28 cellular contexts compared by ENCODE assay signal in genomic region chr2:101870444-101870843, GRCh38.
"Had no signal": no experiment of that assay in that cellular context is flagged by ENCODE, and none has a peak within 500 bp of the region (broad histone marks: within the 10 kb centered on the region; RNA-seq: fewer than 3 reads in every experiment).

No MANE protein-coding gene starts in this region.

- DNase-seq: activated CD4-positive, alpha-beta T cell treated with anti-CD3 and anti-CD28 coated beads for 36 hours; activated CD4-positive, CD25-positive, alpha-beta regulatory T cell; activated CD8-positive, alpha-beta memory T cell treated with anti-CD3 and anti-CD28 coated beads, Interleukin-2, amount 10 ng/mL, durations not matched to agents 7 days and 5 days; activated CD8-positive, alpha-beta T cell treated with anti-CD3 and anti-CD28 coated beads, Interleukin-2, amount 10 ng/mL, durations not matched to agents 7 days and 5 days; activated naive CD8-positive, alpha-beta T cell treated with anti-CD3 and anti-CD28 coated beads for 36 hours; activated T-cell treated with anti-CD3 and anti-CD28 coated beads, Interleukin-2, amount 50 U/mL, for 48 hours; adrenal gland; aorta; colonic mucosa; dorsolateral prefrontal cortex; effector memory CD4-positive, alpha-beta T cell; head of caudate nucleus; hippocampal formation; immature natural killer cell; kidney; left colon; right lobe of liver; stimulated activated CD4-positive, alpha-beta T cell treated with anti-CD3 and anti-CD28 coated beads, Interleukin-2, amount 100 ng/mL, for 48 hours; substantia nigra; T-helper 1 cell; upper lobe of left lung had no signal

- H3K27ac Mint-ChIP-seq: activated CD4-positive, alpha-beta T cell treated with anti-CD3 and anti-CD28 coated beads for 36 hours; activated CD8-positive, alpha-beta memory T cell treated with anti-CD3 and anti-CD28 coated beads, Interleukin-2, amount 10 ng/mL, durations not matched to agents 7 days and 5 days; activated CD8-positive, alpha-beta T cell treated with anti-CD3 and anti-CD28 coated beads, Interleukin-2, amount 10 ng/mL, durations not matched to agents 7 days and 5 days; activated naive CD8-positive, alpha-beta T cell treated with anti-CD3 and anti-CD28 coated beads for 36 hours; activated T-helper 2 cell treated with anti-CD3 and anti-CD28 coated beads, Interferon-gamma antibody, Interleukin-2, Interleukin-4, amounts not matched to agents 10 μg/mL and 5 μg/mL and 100 μg/mL, durations not matched to agents 14 hours and 24 hours and 36 hours; immature natural killer cell; natural killer cell treated with Interleukin-12 subunit alpha and Interleukin-12 subunit beta and Interleukin-15 and Interleukin-18, amount 100 ng/mL, for 72 hours; stimulated activated naive CD8-positive, alpha-beta T cell treated with anti-CD3 and anti-CD28 coated beads, Interleukin-15, Interleukin-2, amounts not matched to agents 100 ng/mL and 50 ng/mL, for 24 hours; T-helper 2 cell treated with Interferon-gamma antibody and Interleukin-4, amounts not matched to agents 5 μg/mL and 100 μg/mL, for 36 hours had no signal

- H3K4me1 ChIP-seq: adrenal gland, colonic mucosa, gastroesophageal sphincter, right lobe of liver, upper lobe of left lung, vagina had no signal

- H3K27ac ChIP-seq: adrenal gland, colonic mucosa, gastroesophageal sphincter, right lobe of liver, upper lobe of left lung, vagina had no signal

- H3K27me3 ChIP-seq: adrenal gland, colonic mucosa, dorsolateral prefrontal cortex, gastroesophageal sphincter, right lobe of liver, upper lobe of left lung, vagina had no signal

- H3K9me3 ChIP-seq: adrenal gland, colonic mucosa, gastroesophageal sphincter, right lobe of liver, upper lobe of left lung, vagina had no signal

- H3K27me3 Mint-ChIP-seq: activated CD4-positive, alpha-beta T cell treated with anti-CD3 and anti-CD28 coated beads for 36 hours; activated CD8-positive, alpha-beta memory T cell treated with anti-CD3 and anti-CD28 coated beads, Interleukin-2, amount 10 ng/mL, durations not matched to agents 7 days and 5 days; activated naive CD8-positive, alpha-beta T cell treated with anti-CD3 and anti-CD28 coated beads for 36 hours; natural killer cell treated with Interleukin-12 subunit alpha and Interleukin-12 subunit beta and Interleukin-15 and Interleukin-18, amount 100 ng/mL, for 72 hours; progenitor cell of endocrine pancreas; stimulated activated naive CD8-positive, alpha-beta T cell treated with anti-CD3 and anti-CD28 coated beads, Interleukin-15, Interleukin-2, amounts not matched to agents 100 ng/mL and 50 ng/mL, for 24 hours had no signal

- H3K4me3 ChIP-seq: adrenal gland, colonic mucosa, dorsolateral prefrontal cortex, gastroesophageal sphincter, right lobe of liver, upper lobe of left lung, vagina had no signal

- H3K9me3 Mint-ChIP-seq: activated naive CD8-positive, alpha-beta T cell treated with anti-CD3 and anti-CD28 coated beads for 36 hours; activated T-helper 2 cell treated with anti-CD3 and anti-CD28 coated beads, Interferon-gamma antibody, Interleukin-2, Interleukin-4, amounts not matched to agents 10 μg/mL and 5 μg/mL and 100 μg/mL, durations not matched to agents 14 hours and 24 hours and 36 hours; immature natural killer cell; natural killer cell treated with Interleukin-12 subunit alpha and Interleukin-12 subunit beta and Interleukin-15 and Interleukin-18, amount 100 ng/mL, for 72 hours; stimulated activated naive CD8-positive, alpha-beta T cell treated with anti-CD3 and anti-CD28 coated beads, Interleukin-15, Interleukin-2, amounts not matched to agents 100 ng/mL and 50 ng/mL, for 24 hours; T-helper 2 cell treated with Interferon-gamma antibody and Interleukin-4, amounts not matched to agents 5 μg/mL and 100 μg/mL, for 36 hours had no signal

- H3K4me1 Mint-ChIP-seq: immature natural killer cell had no signal

- H3K4me3 Mint-ChIP-seq: activated CD4-positive, alpha-beta T cell treated with anti-CD3 and anti-CD28 coated beads for 36 hours; activated CD8-positive, alpha-beta memory T cell treated with anti-CD3 and anti-CD28 coated beads, Interleukin-2, amount 10 ng/mL, durations not matched to agents 7 days and 5 days; activated CD8-positive, alpha-beta T cell treated with anti-CD3 and anti-CD28 coated beads, Interleukin-2, amount 10 ng/mL, durations not matched to agents 7 days and 5 days; activated naive CD8-positive, alpha-beta T cell treated with anti-CD3 and anti-CD28 coated beads for 36 hours; immature natural killer cell; natural killer cell treated with Interleukin-12 subunit alpha and Interleukin-12 subunit beta and Interleukin-15 and Interleukin-18, amount 100 ng/mL, for 72 hours; stimulated activated naive CD8-positive, alpha-beta T cell treated with anti-CD3 and anti-CD28 coated beads, Interleukin-15, Interleukin-2, amounts not matched to agents 100 ng/mL and 50 ng/mL, for 24 hours; T-helper 2 cell treated with Interferon-gamma antibody and Interleukin-4, amounts not matched to agents 5 μg/mL and 100 μg/mL, for 36 hours had no signal

- ATAC-seq: activated CD4-positive, alpha-beta T cell treated with anti-CD3 and anti-CD28 coated beads for 36 hours; activated CD8-positive, alpha-beta memory T cell treated with anti-CD3 and anti-CD28 coated beads, Interleukin-2, amount 10 ng/mL, durations not matched to agents 7 days and 5 days; activated CD8-positive, alpha-beta T cell treated with anti-CD3 and anti-CD28 coated beads, Interleukin-2, amount 10 ng/mL, durations not matched to agents 7 days and 5 days; gastroesophageal sphincter; left colon; natural killer cell treated with Interleukin-12 subunit alpha and Interleukin-12 subunit beta and Interleukin-15 and Interleukin-18, amount 100 ng/mL, for 72 hours had no signal
